1 cellular context compared by ENCODE assay signal in the genomic region with DNA sequence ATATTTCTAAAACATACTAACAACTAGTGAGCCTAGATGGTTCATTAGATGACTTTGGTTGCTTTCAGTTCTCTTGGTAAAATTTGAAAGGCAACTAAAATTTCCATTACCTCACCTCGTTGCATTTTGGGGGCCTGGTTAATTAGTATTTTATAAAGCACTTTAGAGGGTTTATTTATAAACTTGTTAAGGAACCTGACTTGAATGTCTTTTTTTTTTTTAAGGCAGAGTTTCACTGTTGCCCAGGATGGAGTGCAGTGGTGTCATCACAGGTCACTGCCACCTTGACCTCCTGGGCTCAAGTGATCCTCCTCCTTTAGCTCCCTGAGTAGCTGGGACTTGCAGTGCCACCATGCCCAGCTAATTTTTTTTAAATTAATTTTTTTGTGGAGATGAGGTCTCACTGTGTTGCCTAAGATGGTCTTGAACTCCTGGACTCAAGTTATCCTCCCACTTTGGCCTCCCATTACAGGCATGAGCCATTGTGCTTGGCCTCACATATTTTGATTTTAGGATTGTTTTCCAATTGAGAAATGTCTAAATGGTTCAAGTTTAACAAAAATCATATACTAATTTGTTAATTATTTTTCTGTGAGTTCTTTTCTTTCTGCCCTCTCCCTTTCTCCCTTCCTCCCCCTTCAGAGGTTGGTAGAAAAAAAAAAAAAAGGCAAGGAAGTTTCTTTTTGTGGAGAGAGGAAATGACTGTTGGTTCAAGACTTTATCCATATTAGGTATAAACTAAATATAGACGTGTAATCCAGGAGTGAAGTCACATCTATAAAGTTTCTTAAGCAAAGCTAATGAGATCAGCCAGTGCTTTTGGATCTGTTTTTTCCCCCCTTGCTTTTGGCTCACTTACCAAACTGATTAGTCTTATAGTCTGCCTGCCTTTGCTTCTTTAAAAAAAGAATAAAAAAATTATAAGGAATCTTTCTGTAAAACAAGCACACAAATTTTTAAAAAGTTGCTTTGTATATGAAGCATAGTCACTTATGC.
TF ChIP-seq lines count a peak whose summit lies in the region.

No MANE protein-coding gene starts in this region.

TF ChIP-seq in GM23338, 12 proteins besides CTCF, POLR2A, EP300 and RAD21 (continued from another document):
- TF ChIP-seq, protein P1, sequence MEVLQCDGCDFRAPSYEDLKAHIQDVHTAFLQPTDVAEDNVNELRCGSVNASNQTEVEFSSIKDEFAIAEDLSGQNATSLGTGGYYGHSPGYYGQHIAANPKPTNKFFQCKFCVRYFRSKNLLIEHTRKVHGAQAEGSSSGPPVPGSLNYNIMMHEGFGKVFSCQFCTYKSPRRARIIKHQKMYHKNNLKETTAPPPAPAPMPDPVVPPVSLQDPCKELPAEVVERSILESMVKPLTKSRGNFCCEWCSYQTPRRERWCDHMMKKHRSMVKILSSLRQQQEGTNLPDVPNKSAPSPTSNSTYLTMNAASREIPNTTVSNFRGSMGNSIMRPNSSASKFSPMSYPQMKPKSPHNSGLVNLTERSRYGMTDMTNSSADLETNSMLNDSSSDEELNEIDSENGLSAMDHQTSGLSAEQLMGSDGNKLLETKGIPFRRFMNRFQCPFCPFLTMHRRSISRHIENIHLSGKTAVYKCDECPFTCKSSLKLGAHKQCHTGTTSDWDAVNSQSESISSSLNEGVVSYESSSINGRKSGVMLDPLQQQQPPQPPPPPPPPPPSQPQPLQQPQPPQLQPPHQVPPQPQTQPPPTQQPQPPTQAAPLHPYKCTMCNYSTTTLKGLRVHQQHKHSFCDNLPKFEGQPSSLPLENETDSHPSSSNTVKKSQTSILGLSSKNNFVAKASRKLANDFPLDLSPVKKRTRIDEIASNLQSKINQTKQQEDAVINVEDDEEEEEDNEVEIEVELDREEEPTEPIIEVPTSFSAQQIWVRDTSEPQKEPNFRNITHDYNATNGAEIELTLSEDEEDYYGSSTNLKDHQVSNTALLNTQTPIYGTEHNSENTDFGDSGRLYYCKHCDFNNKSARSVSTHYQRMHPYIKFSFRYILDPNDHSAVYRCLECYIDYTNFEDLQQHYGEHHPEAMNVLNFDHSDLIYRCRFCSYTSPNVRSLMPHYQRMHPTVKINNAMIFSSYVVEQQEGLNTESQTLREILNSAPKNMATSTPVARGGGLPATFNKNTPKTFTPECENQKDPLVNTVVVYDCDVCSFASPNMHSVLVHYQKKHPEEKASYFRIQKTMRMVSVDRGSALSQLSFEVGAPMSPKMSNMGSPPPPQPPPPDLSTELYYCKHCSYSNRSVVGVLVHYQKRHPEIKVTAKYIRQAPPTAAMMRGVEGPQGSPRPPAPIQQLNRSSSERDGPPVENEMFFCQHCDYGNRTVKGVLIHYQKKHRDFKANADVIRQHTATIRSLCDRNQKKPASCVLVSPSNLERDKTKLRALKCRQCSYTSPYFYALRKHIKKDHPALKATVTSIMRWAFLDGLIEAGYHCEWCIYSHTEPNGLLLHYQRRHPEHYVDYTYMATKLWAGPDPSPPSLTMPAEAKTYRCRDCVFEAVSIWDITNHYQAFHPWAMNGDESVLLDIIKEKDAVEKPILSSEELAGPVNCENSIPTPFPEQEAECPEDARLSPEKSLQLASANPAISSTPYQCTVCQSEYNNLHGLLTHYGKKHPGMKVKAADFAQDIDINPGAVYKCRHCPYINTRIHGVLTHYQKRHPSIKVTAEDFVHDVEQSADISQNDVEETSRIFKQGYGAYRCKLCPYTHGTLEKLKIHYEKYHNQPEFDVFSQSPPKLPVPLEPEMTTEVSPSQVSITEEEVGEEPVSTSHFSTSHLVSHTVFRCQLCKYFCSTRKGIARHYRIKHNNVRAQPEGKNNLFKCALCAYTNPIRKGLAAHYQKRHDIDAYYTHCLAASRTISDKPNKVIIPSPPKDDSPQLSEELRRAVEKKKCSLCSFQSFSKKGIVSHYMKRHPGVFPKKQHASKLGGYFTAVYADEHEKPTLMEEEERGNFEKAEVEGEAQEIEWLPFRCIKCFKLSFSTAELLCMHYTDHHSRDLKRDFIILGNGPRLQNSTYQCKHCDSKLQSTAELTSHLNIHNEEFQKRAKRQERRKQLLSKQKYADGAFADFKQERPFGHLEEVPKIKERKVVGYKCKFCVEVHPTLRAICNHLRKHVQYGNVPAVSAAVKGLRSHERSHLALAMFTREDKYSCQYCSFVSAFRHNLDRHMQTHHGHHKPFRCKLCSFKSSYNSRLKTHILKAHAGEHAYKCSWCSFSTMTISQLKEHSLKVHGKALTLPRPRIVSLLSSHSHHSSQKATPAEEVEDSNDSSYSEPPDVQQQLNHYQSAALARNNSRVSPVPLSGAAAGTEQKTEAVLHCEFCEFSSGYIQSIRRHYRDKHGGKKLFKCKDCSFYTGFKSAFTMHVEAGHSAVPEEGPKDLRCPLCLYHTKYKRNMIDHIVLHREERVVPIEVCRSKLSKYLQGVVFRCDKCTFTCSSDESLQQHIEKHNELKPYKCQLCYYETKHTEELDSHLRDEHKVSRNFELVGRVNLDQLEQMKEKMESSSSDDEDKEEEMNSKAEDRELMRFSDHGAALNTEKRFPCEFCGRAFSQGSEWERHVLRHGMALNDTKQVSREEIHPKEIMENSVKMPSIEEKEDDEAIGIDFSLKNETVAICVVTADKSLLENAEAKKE (CRISPR knock-in tag; IDR thresholded peaks at IDR 0.05), result no peak
- TF ChIP-seq STAT1 (IDR thresholded peaks at IDR 0.05; ENCODE audit: unreplicated experiment) (no peak), EZH2 (IDR thresholded peaks at IDR 0.05; ENCODE audit: low read depth, unreplicated experiment) (no peak), POLR2AphosphoS5 (IDR thresholded peaks at IDR 0.05; ENCODE audit: low read depth) (no peak)
